In the genomic region with DNA sequence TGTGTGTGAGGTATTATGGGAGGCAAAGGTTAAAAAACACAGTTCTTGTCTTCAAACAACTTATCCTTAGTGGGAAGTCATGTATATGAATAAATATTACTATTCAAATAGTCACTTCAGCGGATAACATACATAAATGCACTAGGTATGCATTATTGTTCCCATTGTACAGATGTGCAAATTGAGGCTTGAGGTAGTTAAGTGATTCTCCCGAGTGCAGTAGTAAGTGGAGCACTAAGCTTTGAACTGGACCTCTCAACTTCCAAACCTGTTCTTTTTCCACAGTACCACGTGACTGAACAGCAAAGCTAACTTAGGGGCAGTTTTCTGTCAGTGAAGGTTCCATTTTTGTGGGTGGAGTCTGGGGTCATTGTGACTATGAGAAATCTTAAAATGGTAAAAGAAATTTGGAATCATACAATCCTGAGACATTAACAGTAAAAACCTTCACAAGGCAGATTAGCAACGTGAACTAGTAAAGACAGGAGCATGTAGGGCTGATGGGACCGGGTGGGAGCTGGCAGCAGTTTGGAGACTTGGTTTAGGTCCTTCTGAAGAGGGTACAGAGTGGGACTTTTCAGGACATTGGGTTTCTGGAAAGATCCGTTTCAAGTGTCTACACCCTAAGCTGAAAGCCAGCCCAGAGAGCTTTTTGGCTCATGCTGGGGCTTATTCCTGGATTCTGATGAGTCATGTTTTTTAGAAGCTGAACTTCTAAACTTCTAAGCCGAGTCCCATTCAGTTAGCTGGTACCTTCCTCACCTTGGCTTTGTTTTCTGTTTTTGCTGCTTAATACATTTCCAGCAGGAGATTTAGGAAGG, we compare ENCODE assay signal across 9 cellular contexts.
DNase-seq lines count a peak whose midpoint lies in the region; ATAC-seq and TF ChIP-seq lines count a peak whose summit lies in the region.
"Had no signal": no experiment of that assay in that cellular context is flagged by ENCODE, and none has a peak within 500 bp of the region (broad histone marks: within the 10 kb centered on the region; RNA-seq: fewer than 3 reads in every experiment).

No MANE protein-coding gene starts in this region.

- in situ Hi-C loops in G401 (cut with HindIII; ENCODE audit: low sequenced_read_pairs), result no loop called here

- ATAC-seq in HCT116 (no peak), left lobe of liver (peak; percentile 75), HG03025 (IDR thresholded peaks at IDR 0.05; ENCODE audit: low FRiP score, unreplicated experiment) (no peak), HG03521 (IDR thresholded peaks at IDR 0.05; ENCODE audit: unreplicated experiment) (no peak)

- RAD21 ChIA-PET in HCT116 (lab: Charles Lee; ENCODE audit: low non-redundant PET in 1 of 2, low total read pairs in 2 of 2, uncharacterized antibody in 2 of 2, unreplicated experiment in 2 of 2), result no interaction called here

- H3K27me3 ChIP-seq in HCT116 (ENCODE audit: insufficient read depth, low read length) (peaks cover 5% of the 10 kb centered on the region; the same call in 1 of the 2 replicates), adrenal gland (no peaks in the 10 kb centered on the region)

- TF ChIP-seq CTCF in 22Rv1 (IDR thresholded peaks at IDR 0.05) (no peak), HCT116 (IDR thresholded peaks at IDR 0.05 in 2 of 3, conservative IDR thresholded peaks at IDR 0.05 in 1 of 3; ENCODE audit: borderline replicate concordance in 1 of 3, insufficient read depth in 1 of 3, low read depth in 2 of 3, low read length in 2 of 3) (no peak), adrenal gland (IDR thresholded peaks at IDR 0.05) (no peak)

- CTCF ChIA-PET in HCT116 (lab: Charles Lee), result no interaction called here

- H3K4me3 ChIP-seq in HCT116 (replicated peaks in 1 of 2; ENCODE audit: low read depth in 1 of 2, low read length in 2 of 2) (peak overlapping the region in 1 of 2 experiments; percentile 16; a peak in 2 of 4 replicates), adrenal gland (no peak overlapping the region)

- peak; percentile 16; the same call in 1 of the 2 replicates for TF ChIP-seq RAD21 in HCT116 (IDR thresholded peaks at IDR 0.05; ENCODE audit: low read depth)

- POLR2A ChIA-PET in HCT116 (lab: Charles Lee), result interaction anchor here (1.1 to 2.8 kb wide), 2 partner anchors 13 to 40 kb away, joined by 3 to 10 read pairs; no protein-coding TSS in a partner anchor

- peaks cover 50 to 52% of the 10 kb centered on the region in 2 experiments for H3K4me1 ChIP-seq in HCT116 (ENCODE audit: control insufficient read depth in 1 of 2, insufficient read depth in 2 of 2, low read length in 2 of 2)
- peaks cover 18 to 32% of the 10 kb centered on the region in 2 donors for H3K4me1 ChIP-seq in adrenal gland (replicated peaks in 1 of 2)

- 55 to 63% (median 60%) methylated on average over 7 of the region's 7 CpGs for WGBS in adrenal gland, 4 donors

- H4K20me1 ChIP-seq in HCT116 (ENCODE audit: insufficient read depth), result no peaks in the 10 kb centered on the region

- intact Hi-C loops in HCT116 (cut with micrococcal nuclease), result loop anchor here (5.0 kb wide), 1 partner anchor 45 kb away; no protein-coding TSS in a partner anchor
- intact Hi-C loops in adrenal gland (cut with DNase I), result no loop called here

- H2AFZ ChIP-seq in HCT116 (ENCODE audit: low read depth, low read length, poor library complexity, severe bottlenecking), result no peak overlapping the region

- H3K36me3 ChIP-seq in HCT116 (ENCODE audit: control insufficient read depth in 1 of 2, insufficient read depth in 2 of 2, low read length in 2 of 2), result no peaks in the 10 kb centered on the region
- no peaks in the 10 kb centered on the region for H3K36me3 ChIP-seq in adrenal gland (replicated peaks in 1 of 2)
- H3K36me3 ChIP-seq: WERI-Rb-1 had no signal

- H3K9me3 ChIP-seq in HCT116 (ENCODE audit: control insufficient read depth in 1 of 2, insufficient read depth in 1 of 2, low read depth in 1 of 2, low read length in 2 of 2) (no peaks in the 10 kb centered on the region), adrenal gland (replicated peaks in 1 of 3) (no peaks in the 10 kb centered on the region)

- no TSS peak for BruUV-seq in HCT116 (replicated peaks; lab: Mats Ljungman, UMichigan)

- TF ChIP-seq POLR2A in HCT116 (IDR thresholded peaks at IDR 0.05; ENCODE audit: borderline replicate concordance, extremely low read depth, insufficient read depth, insufficient read length) (no peak), adrenal gland (IDR thresholded peaks at IDR 0.05) (no peak)

- H3K27ac ChIP-seq in 22Rv1 (peak overlapping the region; percentile 65; the same call in 1 of the 2 replicates), HCT116 (ENCODE audit: low read depth, low read length) (peak overlapping the region; percentile 64), adrenal gland (peak overlapping the region; percentile 7 to 90 (median 69))
- H3K27ac ChIP-seq: WERI-Rb-1 had no signal

- no peaks in the 10 kb centered on the region for H3K9me2 ChIP-seq in HCT116 (ENCODE audit: insufficient read depth)

- no peaks in the 10 kb centered on the region for H3K79me2 ChIP-seq in HCT116 (ENCODE audit: insufficient read depth, low read length)

- DNase-seq in HCT116 (ENCODE audit: low read depth, low spot score) (peak; percentile 33), adrenal gland (peak; percentile 50 to 80 (median 74)), left lobe of liver (ENCODE audit: low spot score) (peak; percentile 66), NCI-H510A (lab: John Stamatoyannopoulos, UW) (no peak), G401 (ENCODE audit: low spot score) (no peak)
- DNase-seq: WERI-Rb-1 had no signal

- peak overlapping the region; percentile 73 for H3K4me2 ChIP-seq in HCT116 (ENCODE audit: low read length)

- 0 out of 2 replicates have a peak overlapping the region, but pooled peaks have one; percentile 2 for H3K9ac ChIP-seq in HCT116 (ENCODE audit: low read length)

TF ChIP-seq in HCT116, 20 proteins besides CTCF, POLR2A, EP300 and RAD21 (continues in another document):
- TF ChIP-seq EZH2phosphoT487 (IDR thresholded peaks at IDR 0.05; ENCODE audit: borderline replicate concordance) (no peak), EZH2 (IDR thresholded peaks at IDR 0.05) (no peak), CBX3 (IDR thresholded peaks at IDR 0.05; ENCODE audit: low read depth) (0 out of 2 replicates have a peak, but pooled peaks have one; percentile 18), ZFX (IDR thresholded peaks at IDR 0.05) (no peak), CEBPB (IDR thresholded peaks at IDR 0.05; ENCODE audit: low read depth) (no peak), SP1 (IDR thresholded peaks at IDR 0.05; ENCODE audit: low read depth) (peak; percentile 48; the same call in 1 of the 2 replicates), FOSL1 (IDR thresholded peaks at IDR 0.05; ENCODE audit: low read depth) (peak; percentile 69), ATF3 (IDR thresholded peaks at IDR 0.05) (no peak), TCF7L2 (IDR thresholded peaks at IDR 0.05; ENCODE audit: borderline replicate concordance, extremely low read depth, insufficient read depth, insufficient read length) (no peak), SRF (IDR thresholded peaks at IDR 0.05; ENCODE audit: low read depth) (no peak), MAX (IDR thresholded peaks at IDR 0.05) (peak; percentile 20; the same call in 1 of the 2 replicates), POLR2AphosphoS5 (IDR thresholded peaks at IDR 0.05; ENCODE audit: low read depth, low read length) (no peak), ZNF274 (IDR thresholded peaks at IDR 0.05; ENCODE audit: low read depth, low read length) (no peak), ELF1 (IDR thresholded peaks at IDR 0.05; ENCODE audit: borderline replicate concordance, low read depth) (no peak), EGR1 (IDR thresholded peaks at IDR 0.05; ENCODE audit: low read depth) (no peak), SIN3A (IDR thresholded peaks at IDR 0.05; ENCODE audit: low read depth) (no peak), JUND (IDR thresholded peaks at IDR 0.05) (0 out of 2 replicates have a peak, but pooled peaks have one; percentile 53)
- TF ChIP-seq, protein P1, sequence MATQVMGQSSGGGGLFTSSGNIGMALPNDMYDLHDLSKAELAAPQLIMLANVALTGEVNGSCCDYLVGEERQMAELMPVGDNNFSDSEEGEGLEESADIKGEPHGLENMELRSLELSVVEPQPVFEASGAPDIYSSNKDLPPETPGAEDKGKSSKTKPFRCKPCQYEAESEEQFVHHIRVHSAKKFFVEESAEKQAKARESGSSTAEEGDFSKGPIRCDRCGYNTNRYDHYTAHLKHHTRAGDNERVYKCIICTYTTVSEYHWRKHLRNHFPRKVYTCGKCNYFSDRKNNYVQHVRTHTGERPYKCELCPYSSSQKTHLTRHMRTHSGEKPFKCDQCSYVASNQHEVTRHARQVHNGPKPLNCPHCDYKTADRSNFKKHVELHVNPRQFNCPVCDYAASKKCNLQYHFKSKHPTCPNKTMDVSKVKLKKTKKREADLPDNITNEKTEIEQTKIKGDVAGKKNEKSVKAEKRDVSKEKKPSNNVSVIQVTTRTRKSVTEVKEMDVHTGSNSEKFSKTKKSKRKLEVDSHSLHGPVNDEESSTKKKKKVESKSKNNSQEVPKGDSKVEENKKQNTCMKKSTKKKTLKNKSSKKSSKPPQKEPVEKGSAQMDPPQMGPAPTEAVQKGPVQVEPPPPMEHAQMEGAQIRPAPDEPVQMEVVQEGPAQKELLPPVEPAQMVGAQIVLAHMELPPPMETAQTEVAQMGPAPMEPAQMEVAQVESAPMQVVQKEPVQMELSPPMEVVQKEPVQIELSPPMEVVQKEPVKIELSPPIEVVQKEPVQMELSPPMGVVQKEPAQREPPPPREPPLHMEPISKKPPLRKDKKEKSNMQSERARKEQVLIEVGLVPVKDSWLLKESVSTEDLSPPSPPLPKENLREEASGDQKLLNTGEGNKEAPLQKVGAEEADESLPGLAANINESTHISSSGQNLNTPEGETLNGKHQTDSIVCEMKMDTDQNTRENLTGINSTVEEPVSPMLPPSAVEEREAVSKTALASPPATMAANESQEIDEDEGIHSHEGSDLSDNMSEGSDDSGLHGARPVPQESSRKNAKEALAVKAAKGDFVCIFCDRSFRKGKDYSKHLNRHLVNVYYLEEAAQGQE (IDR thresholded peaks at IDR 0.05; ENCODE audit: low read depth), result no peak

Comparison
In these comparisons a context has a peak if more than half of its experiments do, and no peak if none do; other contexts are left out.
1. DNase-seq: peak in HCT116 (single experiment), adrenal gland (7 of 7) and left lobe of liver (single experiment); none in NCI-H510A (single experiment) and G401 (single experiment).
2. Peak in every context shown above with its lines, with median percentiles within 50 percentile points of each other: H3K27ac ChIP-seq.